ENCODE assay signal across 8 cellular contexts in the genomic region with DNA sequence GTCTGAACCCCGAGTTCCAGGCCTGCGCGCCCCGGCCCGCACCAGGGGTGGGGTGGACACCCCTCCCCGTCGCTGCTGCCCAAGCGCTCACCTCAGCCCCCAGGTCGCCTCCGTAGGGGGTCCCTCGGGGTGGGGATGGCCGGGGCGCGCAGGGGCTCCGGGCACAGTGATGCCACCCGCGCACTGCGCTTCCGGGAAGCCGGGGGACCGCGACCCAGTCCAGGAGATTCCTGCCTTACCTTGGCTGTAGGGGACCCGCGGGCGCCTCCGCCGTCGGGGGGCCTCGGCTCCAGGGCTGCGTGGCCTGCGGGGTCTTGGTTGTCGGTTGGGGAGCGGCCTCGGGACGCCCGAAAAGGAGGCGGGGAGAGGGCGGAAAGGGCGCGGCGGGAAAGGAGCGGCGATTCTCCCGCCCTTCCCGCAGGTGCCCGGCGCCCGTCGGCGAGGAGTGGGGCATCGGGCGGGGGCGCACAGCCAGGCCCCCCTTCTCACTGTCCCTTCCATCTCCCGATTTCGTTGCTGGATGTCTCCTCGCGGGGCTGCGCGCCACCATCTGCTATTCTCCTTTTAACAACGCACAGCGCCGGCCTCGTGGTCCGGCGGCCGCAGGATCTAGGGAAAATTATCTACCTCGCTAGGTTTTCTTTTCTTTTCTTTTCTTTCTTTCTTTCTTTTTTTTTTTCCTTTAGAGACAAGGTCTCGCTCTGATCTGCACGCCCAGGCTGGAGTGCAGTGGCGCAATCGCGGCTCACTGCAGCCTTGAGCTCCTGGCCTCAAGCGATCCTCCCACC. TPM values are rescaled to one million over a fixed set of nuclear protein-coding genes. Genes with fewer than 3 reads are reported as not detected.
DNase-seq lines count a peak whose midpoint lies in the region; ATAC-seq and TF ChIP-seq lines count a peak whose summit lies in the region.

TSS of gene KEAP1 (minus strand) at position 355 of the 788 bp plus-strand sequence. CDS start 3,323 bp downstream, outside the sequence.

- H3K36me3 ChIP-seq in CD4-positive, alpha-beta memory T cell (ENCODE audit: insufficient read depth, low read length), result peaks cover 9% of the 10 kb centered on the region
- H3K36me3 ChIP-seq in ectodermal cell (ENCODE audit: control insufficient read depth, insufficient read depth, low read length), result peaks cover 16% of the 10 kb centered on the region
- H3K36me3 ChIP-seq in lung (ENCODE audit: control insufficient read depth in 2 of 2, insufficient read depth in 2 of 2, low read length in 2 of 2), result peaks cover 0 to 6% of the 10 kb centered on the region in 2 donors

- peak within 1 kb of the TSS; percentile 87 for H3K27ac ChIP-seq in CD4-positive, alpha-beta memory T cell (ENCODE audit: low read depth, low read length)
- H3K27ac ChIP-seq in ectodermal cell (ENCODE audit: insufficient read depth, low read depth, low read length, poor library complexity, severe bottlenecking), result peak within 1 kb of the TSS; percentile 77
- peak within 1 kb of the TSS; percentile 99 for H3K27ac ChIP-seq in lung (ENCODE audit: low read depth in 1 of 2, low read length in 1 of 2)

- peak within 1 kb of the TSS; percentile 87 to 96 (median 94) for H3K27ac Mint-ChIP-seq in CD4-positive, alpha-beta memory T cell
- peak within 1 kb of the TSS; percentile 97 for H3K27ac Mint-ChIP-seq in T-helper 2 cell treated with Interferon-gamma antibody and Interleukin-4, amounts not matched to agents 5 μg/mL and 100 μg/mL, for 36 hours

- 9 to 10% methylated on average over 73 of the region's 73 CpGs for WGBS in ectodermal cell, 2 experiments
- 3 to 4% methylated on average over 56 to 73 of the region's 73 CpGs for WGBS in lung, 2 donors

- peak; percentile 12 for ATAC-seq in lung (ENCODE audit: insufficient read depth, low FRiP score)
- ATAC-seq in stimulated activated naive CD8-positive, alpha-beta T cell treated with anti-CD3 and anti-CD28 coated beads, Interleukin-15, Interleukin-2, amounts not matched to agents 100 U/mL and 50 U/mL, for 24 hours, result peak; percentile 24

- peaks cover 0 to 1% (median 0%) of the 10 kb centered on the region in 8 donors for H3K9me3 Mint-ChIP-seq in CD4-positive, alpha-beta memory T cell
- peaks cover 3% of the 10 kb centered on the region for H3K9me3 Mint-ChIP-seq in T-helper 2 cell treated with Interferon-gamma antibody and Interleukin-4, amounts not matched to agents 5 μg/mL and 100 μg/mL, for 36 hours

- TF ChIP-seq EP300 in Ishikawa (IDR thresholded peaks at IDR 0.05; ENCODE audit: borderline replicate concordance), result no peak

- POLR2A ChIA-PET in CD4-positive, alpha-beta memory T cell (lab: Charles Lee; ENCODE audit: partially characterized antibody), result interaction anchor here (0.6 to 1.3 kb wide), 4 partner anchors 63 to 152 kb away, joined by 3 to 14 read pairs (median 4); partner anchors contain the start of genes CDKN2D and KRI1

- H3K4me1 Mint-ChIP-seq in CD4-positive, alpha-beta memory T cell, result peaks cover 21 to 48% (median 35%) of the 10 kb centered on the region in 4 donors
- peaks cover 33% of the 10 kb centered on the region for H3K4me1 Mint-ChIP-seq in T-helper 2 cell treated with Interferon-gamma antibody and Interleukin-4, amounts not matched to agents 5 μg/mL and 100 μg/mL, for 36 hours (ENCODE audit: low read depth)

- H3K27me3 ChIP-seq in CD4-positive, alpha-beta memory T cell (ENCODE audit: insufficient read depth, low read length), result no peaks in the 10 kb centered on the region
- H3K27me3 ChIP-seq in ectodermal cell (ENCODE audit: control insufficient read depth, insufficient read depth, low read length, poor library complexity, severe bottlenecking) (peaks cover 10% of the 10 kb centered on the region), lung (ENCODE audit: control insufficient read depth, insufficient read depth) (no peaks in the 10 kb centered on the region)

- CTCF ChIA-PET in CD4-positive, alpha-beta memory T cell (lab: Charles Lee; ENCODE audit: partially characterized antibody), result interaction anchor here (0.6 to 1.9 kb wide), 5 partner anchors 19 to 221 kb away, joined by 3 to 6 read pairs (median 4); no protein-coding TSS in a partner anchor

- H3K36me3 Mint-ChIP-seq in CD4-positive, alpha-beta memory T cell, result peaks cover 8 to 20% of the 10 kb centered on the region in 2 donors
- peaks cover 24% of the 10 kb centered on the region for H3K36me3 Mint-ChIP-seq in T-helper 2 cell treated with Interferon-gamma antibody and Interleukin-4, amounts not matched to agents 5 μg/mL and 100 μg/mL, for 36 hours (ENCODE audit: low read depth)

- peaks cover 46% of the 10 kb centered on the region for H3K4me1 ChIP-seq in CD4-positive, alpha-beta memory T cell (ENCODE audit: insufficient read depth, low read length)
- H3K4me1 ChIP-seq in ectodermal cell (ENCODE audit: control insufficient read depth, insufficient read depth, low read length), result peaks cover 5% of the 10 kb centered on the region
- H3K4me1 ChIP-seq in lung (ENCODE audit: control insufficient read depth in 2 of 2, insufficient read depth in 2 of 2, low read length in 2 of 2), result peaks cover 0 to 15% of the 10 kb centered on the region in 2 donors

- DNase-seq in CD4-positive, alpha-beta memory T cell, result peak in 2 of 5 donors; percentile 22 to 42
- peak; percentile 67 for DNase-seq in GM20000 (ENCODE audit: low spot score)
- DNase-seq in T-helper 2 cell treated with Interferon-gamma antibody and Interleukin-4, amounts not matched to agents 5 μg/mL and 100 μg/mL, for 36 hours (ENCODE audit: low spot score), result no peak
- peak; percentile 41 for DNase-seq in lung (ENCODE audit: low spot score)
- peak; percentile 57 for DNase-seq in stimulated activated naive CD8-positive, alpha-beta T cell treated with anti-CD3 and anti-CD28 coated beads, Interleukin-15, Interleukin-2, amounts not matched to agents 100 U/mL and 50 U/mL, for 24 hours
- DNase-seq in CD1c-positive myeloid dendritic cell (ENCODE audit: extremely low spot score), result no peak

- no peak for TF ChIP-seq RAD21 in Ishikawa (IDR thresholded peaks at IDR 0.05; ENCODE audit: low read depth)

- H3K9me3 ChIP-seq in CD4-positive, alpha-beta memory T cell (ENCODE audit: control insufficient read depth in 1 of 2, low read length in 2 of 2), result no peaks in the 10 kb centered on the region
- H3K9me3 ChIP-seq in ectodermal cell (ENCODE audit: control insufficient read depth, low read length) (no peaks in the 10 kb centered on the region), lung (ENCODE audit: control insufficient read depth in 2 of 2, insufficient read depth in 1 of 2, low read length in 1 of 2) (no peaks in the 10 kb centered on the region)

- no peaks in the 10 kb centered on the region for H3K27me3 Mint-ChIP-seq in CD4-positive, alpha-beta memory T cell
- H3K27me3 Mint-ChIP-seq in T-helper 2 cell treated with Interferon-gamma antibody and Interleukin-4, amounts not matched to agents 5 μg/mL and 100 μg/mL, for 36 hours (ENCODE audit: low read depth), result no peaks in the 10 kb centered on the region

- H3K4me3 Mint-ChIP-seq in CD4-positive, alpha-beta memory T cell, result peak within 1 kb of the TSS; percentile 88 to 94 (median 90)
- H3K4me3 Mint-ChIP-seq in T-helper 2 cell treated with Interferon-gamma antibody and Interleukin-4, amounts not matched to agents 5 μg/mL and 100 μg/mL, for 36 hours, result peak within 1 kb of the TSS; percentile 89

- TF ChIP-seq CTCF in GM20000 (IDR thresholded peaks at IDR 0.05; ENCODE audit: extremely low read depth, missing control alignments) (no peak), lung (IDR thresholded peaks at IDR 0.05; ENCODE audit: control extremely low read depth, extremely low read depth) (no peak)

- peak within 1 kb of the TSS; percentile 50 to 97 for H3K4me3 ChIP-seq in CD4-positive, alpha-beta memory T cell (ENCODE audit: low read length in 2 of 2)
- H3K4me3 ChIP-seq in ectodermal cell (ENCODE audit: insufficient read depth, low read depth, low read length), result peak within 1 kb of the TSS; percentile 79
- peak within 1 kb of the TSS; percentile 72 for H3K4me3 ChIP-seq in lung

- intact Hi-C loops in CD4-positive, alpha-beta memory T cell (cut with micrococcal nuclease), result loop anchor here (2.0 to 10.0 kb wide), 4 partner anchors 24 to 202 kb away; partner anchors contain the start of gene QTRT1

TF ChIP-seq in Ishikawa, 13 proteins besides CTCF, POLR2A, EP300 and RAD21:
- TF ChIP-seq, protein P1, sequence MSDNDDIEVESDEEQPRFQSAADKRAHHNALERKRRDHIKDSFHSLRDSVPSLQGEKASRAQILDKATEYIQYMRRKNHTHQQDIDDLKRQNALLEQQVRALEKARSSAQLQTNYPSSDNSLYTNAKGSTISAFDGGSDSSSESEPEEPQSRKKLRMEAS (IDR thresholded peaks at IDR 0.05), result peak; percentile 33
- TF ChIP-seq, protein P2, sequence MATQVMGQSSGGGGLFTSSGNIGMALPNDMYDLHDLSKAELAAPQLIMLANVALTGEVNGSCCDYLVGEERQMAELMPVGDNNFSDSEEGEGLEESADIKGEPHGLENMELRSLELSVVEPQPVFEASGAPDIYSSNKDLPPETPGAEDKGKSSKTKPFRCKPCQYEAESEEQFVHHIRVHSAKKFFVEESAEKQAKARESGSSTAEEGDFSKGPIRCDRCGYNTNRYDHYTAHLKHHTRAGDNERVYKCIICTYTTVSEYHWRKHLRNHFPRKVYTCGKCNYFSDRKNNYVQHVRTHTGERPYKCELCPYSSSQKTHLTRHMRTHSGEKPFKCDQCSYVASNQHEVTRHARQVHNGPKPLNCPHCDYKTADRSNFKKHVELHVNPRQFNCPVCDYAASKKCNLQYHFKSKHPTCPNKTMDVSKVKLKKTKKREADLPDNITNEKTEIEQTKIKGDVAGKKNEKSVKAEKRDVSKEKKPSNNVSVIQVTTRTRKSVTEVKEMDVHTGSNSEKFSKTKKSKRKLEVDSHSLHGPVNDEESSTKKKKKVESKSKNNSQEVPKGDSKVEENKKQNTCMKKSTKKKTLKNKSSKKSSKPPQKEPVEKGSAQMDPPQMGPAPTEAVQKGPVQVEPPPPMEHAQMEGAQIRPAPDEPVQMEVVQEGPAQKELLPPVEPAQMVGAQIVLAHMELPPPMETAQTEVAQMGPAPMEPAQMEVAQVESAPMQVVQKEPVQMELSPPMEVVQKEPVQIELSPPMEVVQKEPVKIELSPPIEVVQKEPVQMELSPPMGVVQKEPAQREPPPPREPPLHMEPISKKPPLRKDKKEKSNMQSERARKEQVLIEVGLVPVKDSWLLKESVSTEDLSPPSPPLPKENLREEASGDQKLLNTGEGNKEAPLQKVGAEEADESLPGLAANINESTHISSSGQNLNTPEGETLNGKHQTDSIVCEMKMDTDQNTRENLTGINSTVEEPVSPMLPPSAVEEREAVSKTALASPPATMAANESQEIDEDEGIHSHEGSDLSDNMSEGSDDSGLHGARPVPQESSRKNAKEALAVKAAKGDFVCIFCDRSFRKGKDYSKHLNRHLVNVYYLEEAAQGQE (IDR thresholded peaks at IDR 0.05; ENCODE audit: low read depth), result no peak

RNA-seq across cellular contexts. Expression of gene KEAP1, which starts in this region (rescaled TPM):
- total RNA-seq in CD4-positive, alpha-beta memory T cell, result 10 to 100 TPM; 49.2 to 60.1 TPM
- 10 to 100 TPM; 35.7 to 55.0 TPM for polyA plus RNA-seq in CD4-positive, alpha-beta memory T cell
- polyA plus RNA-seq in ectodermal cell (2013, experiment 1 of 4), result 51.5 TPM
- 56.5 TPM for polyA plus RNA-seq in ectodermal cell (2013, experiment 2 of 4)
- polyA plus RNA-seq in ectodermal cell (2013, experiment 3 of 4), result 41.7 TPM
- 39.9 TPM for polyA plus RNA-seq in ectodermal cell (2013, experiment 4 of 4)
- total RNA-seq in lung, result 10 to 100 TPM; 44.8 to 73.5 TPM
- polyA plus RNA-seq in lung, result 10 to 100 TPM; 51.0 to 69.5 TPM

Comparison
In these comparisons a context has a peak if more than half of its experiments do, and no peak if none do; other contexts are left out.
1. DNase-seq: peak in GM20000 (single experiment), lung (single experiment) and stimulated activated naive CD8-positive, alpha-beta T cell treated with anti-CD3 and anti-CD28 coated beads, Interleukin-15, Interleukin-2, amounts not matched to agents 100 U/mL and 50 U/mL, for 24 hours (single experiment); none in T-helper 2 cell treated with Interferon-gamma antibody and Interleukin-4, amounts not matched to agents 5 μg/mL and 100 μg/mL, for 36 hours (single experiment) and CD1c-positive myeloid dendritic cell (single experiment).
2. Peak in every context shown above with its lines, with median percentiles within 50 percentile points of each other: H3K27ac ChIP-seq and H3K4me3 ChIP-seq.